ENCODE assay signal across 1 cellular context in the genomic region with DNA sequence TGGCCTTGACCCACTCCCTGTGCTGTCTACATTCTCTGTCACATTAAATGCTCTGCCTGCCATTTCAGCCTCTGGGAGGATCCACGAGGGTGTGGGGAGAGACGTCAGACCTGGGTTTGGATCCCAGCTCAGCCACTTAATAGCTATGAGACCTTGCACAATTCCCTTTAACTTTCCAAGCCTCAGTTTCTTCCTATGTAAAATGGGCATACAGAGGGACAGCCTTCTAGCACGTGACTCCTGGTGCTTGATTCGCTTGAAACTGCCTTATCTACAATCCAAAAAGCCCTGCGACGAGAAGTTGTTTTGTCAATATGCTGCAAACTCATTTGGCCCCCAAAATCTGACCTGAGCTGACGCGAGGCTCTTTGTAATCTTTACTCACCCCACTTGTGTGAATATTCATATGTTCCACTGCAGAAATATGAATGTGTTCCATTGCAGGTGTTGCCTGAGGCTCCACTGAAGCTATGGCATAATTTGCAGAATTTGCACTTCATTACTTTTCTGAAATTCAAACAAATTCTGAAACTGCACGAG.
TF ChIP-seq lines count a peak whose summit lies in the region.

No MANE protein-coding gene starts in this region.

TF ChIP-seq in IMR-90, 13 proteins besides CTCF, POLR2A, EP300 and RAD21:
- no peak for TF ChIP-seq MAZ (IDR thresholded peaks at IDR 0.05; ENCODE audit: borderline replicate concordance, low read depth, low read length)
- TF ChIP-seq NFE2L2 (IDR thresholded peaks at IDR 0.05; ENCODE audit: low read depth, low read length), result no peak
- TF ChIP-seq FOS (IDR thresholded peaks at IDR 0.05; ENCODE audit: low read depth, low read length), result no peak
- no peak for TF ChIP-seq MXI1 (IDR thresholded peaks at IDR 0.05; ENCODE audit: borderline replicate concordance, low read depth, low read length)
- TF ChIP-seq SMC3 (IDR thresholded peaks at IDR 0.05; ENCODE audit: low read depth, low read length), result no peak
- TF ChIP-seq, protein P1, sequence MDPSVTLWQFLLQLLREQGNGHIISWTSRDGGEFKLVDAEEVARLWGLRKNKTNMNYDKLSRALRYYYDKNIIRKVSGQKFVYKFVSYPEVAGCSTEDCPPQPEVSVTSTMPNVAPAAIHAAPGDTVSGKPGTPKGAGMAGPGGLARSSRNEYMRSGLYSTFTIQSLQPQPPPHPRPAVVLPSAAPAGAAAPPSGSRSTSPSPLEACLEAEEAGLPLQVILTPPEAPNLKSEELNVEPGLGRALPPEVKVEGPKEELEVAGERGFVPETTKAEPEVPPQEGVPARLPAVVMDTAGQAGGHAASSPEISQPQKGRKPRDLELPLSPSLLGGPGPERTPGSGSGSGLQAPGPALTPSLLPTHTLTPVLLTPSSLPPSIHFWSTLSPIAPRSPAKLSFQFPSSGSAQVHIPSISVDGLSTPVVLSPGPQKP (IDR thresholded peaks at IDR 0.05; ENCODE audit: borderline replicate concordance, low read depth, low read length), result no peak
- no peak for TF ChIP-seq CEBPB (IDR thresholded peaks at IDR 0.05; ENCODE audit: low read depth, low read length)
